ENCODE assay signal across 8 cellular contexts in genomic region chr14:78022059-78022458, GRCh38.
DNase-seq lines count a peak whose midpoint lies in the region; ATAC-seq and TF ChIP-seq lines count a peak whose summit lies in the region.

No MANE protein-coding gene starts in this region.

- no peak overlapping the region for H3K4me2 ChIP-seq in HCT116 (ENCODE audit: low read length)

- H3K27ac Mint-ChIP-seq in effector memory CD8-positive, alpha-beta T cell: no peak overlapping the region
- no peak overlapping the region for H3K27ac Mint-ChIP-seq in natural killer cell treated with Interleukin-12 subunit alpha and Interleukin-12 subunit beta and Interleukin-15 and Interleukin-18, amount 100 ng/mL, for 72 hours

- H4K20me1 ChIP-seq in HCT116 (ENCODE audit: insufficient read depth): no peaks in the 10 kb centered on the region

- H3K9ac ChIP-seq in HCT116 (ENCODE audit: low read length): no peak overlapping the region

- peak overlapping the region; percentile 94 for H2AFZ ChIP-seq in HCT116 (ENCODE audit: low read depth, low read length, poor library complexity, severe bottlenecking)

- H3K9me3 ChIP-seq in HCT116 (ENCODE audit: control insufficient read depth in 1 of 2, insufficient read depth in 1 of 2, low read depth in 1 of 2, low read length in 2 of 2): no peaks in the 10 kb centered on the region

- H3K27ac ChIP-seq in HCT116 (ENCODE audit: low read depth, low read length): no peak overlapping the region
- no peak overlapping the region for H3K27ac ChIP-seq in coronary artery

- H3K27me3 Mint-ChIP-seq in effector memory CD8-positive, alpha-beta T cell: peaks cover 27 to 28% of the 10 kb centered on the region in 2 donors
- peaks cover 14 to 38% of the 10 kb centered on the region in 2 donors for H3K27me3 Mint-ChIP-seq in natural killer cell treated with Interleukin-12 subunit alpha and Interleukin-12 subunit beta and Interleukin-15 and Interleukin-18, amount 100 ng/mL, for 72 hours

- no TSS peak for BruUV-seq in HCT116 (replicated peaks; lab: Mats Ljungman, UMichigan)

- no peak overlapping the region for H3K4me3 Mint-ChIP-seq in effector memory CD8-positive, alpha-beta T cell
- no peak overlapping the region for H3K4me3 Mint-ChIP-seq in natural killer cell treated with Interleukin-12 subunit alpha and Interleukin-12 subunit beta and Interleukin-15 and Interleukin-18, amount 100 ng/mL, for 72 hours

- H3K27me3 ChIP-seq in HCT116 (ENCODE audit: insufficient read depth, low read length): peaks cover 10% of the 10 kb centered on the region; the same call in 1 of the 2 replicates

- TF ChIP-seq RAD21 in HCT116 (IDR thresholded peaks at IDR 0.05; ENCODE audit: low read depth): peak; percentile 84

- peak; percentile 99 for ATAC-seq in HCT116
- peak; percentile 19 for ATAC-seq in effector memory CD8-positive, alpha-beta T cell (replicated peaks)
- ATAC-seq in natural killer cell treated with Interleukin-12 subunit alpha and Interleukin-12 subunit beta and Interleukin-15 and Interleukin-18, amount 100 ng/mL, for 72 hours: peak; percentile 66 to 74

- CTCF ChIA-PET in HCT116 (lab: Charles Lee): interaction anchor here (0.7 to 2.4 kb wide), 5 partner anchors 51 to 575 kb away, joined by 3 to 11 read pairs (median 4); no protein-coding TSS in a partner anchor

- H3K4me3 ChIP-seq in HCT116 (replicated peaks in 1 of 2; ENCODE audit: low read depth in 1 of 2, low read length in 2 of 2) (no peak overlapping the region), coronary artery (no peak overlapping the region)

- H3K4me1 Mint-ChIP-seq in effector memory CD8-positive, alpha-beta T cell (ENCODE audit: low read depth in 2 of 2): no peaks in the 10 kb centered on the region
- H3K4me1 Mint-ChIP-seq in natural killer cell treated with Interleukin-12 subunit alpha and Interleukin-12 subunit beta and Interleukin-15 and Interleukin-18, amount 100 ng/mL, for 72 hours (ENCODE audit: low read depth in 2 of 2): peaks cover 0 to 4% of the 10 kb centered on the region in 2 donors

- no peak for TF ChIP-seq POLR2A in HCT116 (IDR thresholded peaks at IDR 0.05; ENCODE audit: borderline replicate concordance, extremely low read depth, insufficient read depth, insufficient read length)

- no peaks in the 10 kb centered on the region for H3K36me3 ChIP-seq in HCT116 (ENCODE audit: control insufficient read depth in 1 of 2, insufficient read depth in 2 of 2, low read length in 2 of 2)

- RAD21 ChIA-PET in HCT116 (lab: Charles Lee; ENCODE audit: low non-redundant PET in 1 of 2, low total read pairs in 2 of 2, uncharacterized antibody in 2 of 2, unreplicated experiment in 2 of 2): no interaction called here

- TF ChIP-seq CTCF in GM10266 (IDR thresholded peaks at IDR 0.05; ENCODE audit: control insufficient read depth, insufficient read depth, low read depth, missing control alignments) (peak; percentile 54), HCT116 (IDR thresholded peaks at IDR 0.05 in 2 of 3, conservative IDR thresholded peaks at IDR 0.05 in 1 of 3; ENCODE audit: borderline replicate concordance in 1 of 3, insufficient read depth in 1 of 3, low read depth in 2 of 3, low read length in 2 of 3) (peak; percentile 42 to 86 (median 80); a peak in 5 of 6 replicates), coronary artery (IDR thresholded peaks at IDR 0.05) (no peak)

- H3K9me3 Mint-ChIP-seq in effector memory CD8-positive, alpha-beta T cell: no peaks in the 10 kb centered on the region
- no peaks in the 10 kb centered on the region for H3K9me3 Mint-ChIP-seq in natural killer cell treated with Interleukin-12 subunit alpha and Interleukin-12 subunit beta and Interleukin-15 and Interleukin-18, amount 100 ng/mL, for 72 hours

- H3K4me1 ChIP-seq in HCT116 (ENCODE audit: control insufficient read depth in 1 of 2, insufficient read depth in 2 of 2, low read length in 2 of 2): no peaks in the 10 kb centered on the region

- intact Hi-C loops in HCT116 (cut with micrococcal nuclease): loop anchor here (1.0 to 5.0 kb wide), 6 partner anchors 140 to 825 kb away; no protein-coding TSS in a partner anchor

- no peaks in the 10 kb centered on the region for H3K9me2 ChIP-seq in HCT116 (ENCODE audit: insufficient read depth)

- DNase-seq in A172 (ENCODE audit: low spot score): peak; percentile 56
- DNase-seq in GM10266 (ENCODE audit: extremely low spot score): peak; percentile 66
- peak; percentile 67 for DNase-seq in HCT116 (ENCODE audit: low read depth, low spot score)
- DNase-seq in MV-4-11 (lab: John Stamatoyannopoulos, UW): peak; percentile 80
- DNase-seq in SHP77 (lab: John Stamatoyannopoulos, UW): peak; percentile 33 to 42
- peak in 1 of 3 experiments; percentile 8 for DNase-seq in effector memory CD8-positive, alpha-beta T cell
- no peak for DNase-seq in natural killer cell treated with Interleukin-12 subunit alpha and Interleukin-12 subunit beta and Interleukin-15 and Interleukin-18, amount 100 ng/mL, for 72 hours (ENCODE audit: low spot score)
- DNase-seq in coronary artery (ENCODE audit: low spot score): no peak

- H3K79me2 ChIP-seq in HCT116 (ENCODE audit: insufficient read depth, low read length): no peaks in the 10 kb centered on the region

- H3K36me3 Mint-ChIP-seq in effector memory CD8-positive, alpha-beta T cell (ENCODE audit: insufficient read depth): no peaks in the 10 kb centered on the region
- no peaks in the 10 kb centered on the region for H3K36me3 Mint-ChIP-seq in natural killer cell treated with Interleukin-12 subunit alpha and Interleukin-12 subunit beta and Interleukin-15 and Interleukin-18, amount 100 ng/mL, for 72 hours

- POLR2A ChIA-PET in HCT116 (lab: Charles Lee): no interaction called here

TF ChIP-seq in HCT116, 20 proteins besides CTCF, POLR2A, EP300 and RAD21:
- peak; percentile 12; the same call in 1 of the 2 replicates for TF ChIP-seq ATF3 (IDR thresholded peaks at IDR 0.05)
- peak; percentile 84 for TF ChIP-seq CBX3 (IDR thresholded peaks at IDR 0.05; ENCODE audit: low read depth)
- no peak for TF ChIP-seq ZFX (IDR thresholded peaks at IDR 0.05)
- no peak for TF ChIP-seq EZH2 (IDR thresholded peaks at IDR 0.05)
- TF ChIP-seq MAX (IDR thresholded peaks at IDR 0.05): no peak; the same call in 1 of the 2 replicates
- TF ChIP-seq ELF1 (IDR thresholded peaks at IDR 0.05; ENCODE audit: borderline replicate concordance, low read depth): peak; percentile 35; the same call in 1 of the 2 replicates
- TF ChIP-seq YY1 (IDR thresholded peaks at IDR 0.05; ENCODE audit: extremely low read depth, insufficient replicate concordance, low read depth, low read length): peak; percentile 77

Comparison
In these comparisons a context has a peak if more than half of its experiments do, and no peak if none do; other contexts are left out.
1. DNase-seq: peak in A172 (single experiment), GM10266 (single experiment), HCT116 (single experiment), MV-4-11 (single experiment) and SHP77 (2 of 2); none in natural killer cell treated with Interleukin-12 subunit alpha and Interleukin-12 subunit beta and Interleukin-15 and Interleukin-18, amount 100 ng/mL, for 72 hours (single experiment) and coronary artery (single experiment).
2. ATAC-seq: peak in every context shown above with its lines; median percentile 99 in HCT116; 70 in natural killer cell treated with Interleukin-12 subunit alpha and Interleukin-12 subunit beta and Interleukin-15 and Interleukin-18, amount 100 ng/mL, for 72 hours; 19 in effector memory CD8-positive, alpha-beta T cell.